ENCODE assay signal across 34 cellular contexts in genomic region chr1:8326265-8326664, GRCh38.
"Had no signal": no experiment of that assay in that cellular context is flagged by ENCODE, and none has a peak within 500 bp of the region (broad histone marks: within the 10 kb centered on the region; RNA-seq: fewer than 3 reads in every experiment).

No MANE protein-coding gene starts in this region.

- H3K4me1 ChIP-seq: body of pancreas, breast epithelium had no signal

- H3K27ac ChIP-seq: adrenal gland, ascending aorta, body of pancreas, brain microvascular endothelial cell, breast epithelium, cardiac muscle cell had no signal

- H3K36me3 ChIP-seq: adrenal gland, brain microvascular endothelial cell, breast epithelium, cardiac muscle cell had no signal

- ATAC-seq: activated naive CD4-positive, alpha-beta T cell treated with anti-CD3 and anti-CD28 coated beads, Interleukin-2, amount 50 U/mL, for 72 hours; activated naive CD8-positive, alpha-beta T cell treated with anti-CD3 and anti-CD28 coated beads, Interleukin-2, amount 50 U/mL, for 24 hours; activated T-cell treated with anti-CD3 and anti-CD28 coated beads, Interleukin-2, amount 50 U/mL, for 4 hours; activated T-cell treated with anti-CD3 and anti-CD28 coated beads, Interleukin-2, amount 50 U/mL, for 72 hours; activated T-helper 17 cell treated with anti-CD3 and anti-CD28 coated beads, Interleukin-2, amount 50 U/mL, for 72 hours; body of pancreas had no signal

- FAIRE-seq: astrocyte had no signal

- H3K27me3 ChIP-seq: adrenal gland, ascending aorta, body of pancreas, brain microvascular endothelial cell, breast epithelium had no signal

- H3K9me3 ChIP-seq: adrenal gland, ascending aorta, body of pancreas, breast epithelium had no signal

- H3K4me3 ChIP-seq: adrenal gland, ascending aorta, body of pancreas, breast epithelium, cardiac muscle cell had no signal

- DNase-seq: activated effector memory CD4-positive, alpha-beta T cell treated with anti-CD3 and anti-CD28 coated beads, Interleukin-2, amount 50 U/mL, for 16 hours; activated effector memory CD4-positive, alpha-beta T cell treated with Interleukin-2 at 50 U/mL for 16 hours; activated gamma-delta T cell; activated gamma-delta T cell treated with Interleukin-2 at 50 U/mL for 16 hours; activated naive CD4-positive, alpha-beta T cell; activated naive CD4-positive, alpha-beta T cell treated with anti-CD3 and anti-CD28 coated beads for 36 hours; activated naive CD4-positive, alpha-beta T cell treated with anti-CD3 and anti-CD28 coated beads, Interleukin-2, amount 10 ng/mL, durations not matched to agents 7 days and 5 days; activated naive CD4-positive, alpha-beta T cell treated with anti-CD3 and anti-CD28 coated beads, Interleukin-2, amount 50 U/mL, for 16 hours; activated naive CD4-positive, alpha-beta T cell treated with Interleukin-2 at 50 U/mL for 16 hours; activated naive CD8-positive, alpha-beta T cell treated with anti-CD3 and anti-CD28 coated beads for 36 hours; activated naive CD8-positive, alpha-beta T cell treated with anti-CD3 and anti-CD28 coated beads, Interleukin-2, amount 10 ng/mL, durations not matched to agents 7 days and 5 days; activated naive CD8-positive, alpha-beta T cell treated with anti-CD3 and anti-CD28 coated beads, Interleukin-2, amount 50 U/mL, for 24 hours; activated T-cell treated with anti-CD3 and anti-CD28 coated beads for 4 hours; activated T-cell treated with anti-CD3 and anti-CD28 coated beads, Interleukin-2, amount 50 U/mL, for 1 hour; activated T-cell treated with anti-CD3 and anti-CD28 coated beads, Interleukin-2, amount 50 U/mL, for 24 hours; activated T-cell treated with anti-CD3 and anti-CD28 coated beads, Interleukin-2, amount 50 U/mL, for 4 hours; activated T-cell treated with anti-CD3 and anti-CD28 coated beads, Interleukin-2, amount 50 U/mL, for 48 hours; activated T-cell treated with anti-CD3 and anti-CD28 coated beads, Interleukin-2, amount 50 U/mL, for 72 hours; adrenal gland; amniotic stem cell; amygdala; anterior cingulate cortex; aorta; body of pancreas; brain microvascular endothelial cell; caudate nucleus; central memory CD4-positive, alpha-beta T cell; cerebellar nuclear complex had no signal
